Comparison of ENCODE assay signal across 28 cellular contexts in genomic region chr15:72086920-72087648, GRCh38.
"Had no signal": no experiment of that assay in that cellular context is flagged by ENCODE, and none has a peak within 500 bp of the region (broad histone marks: within the 10 kb centered on the region; RNA-seq: fewer than 3 reads in every experiment).

No MANE protein-coding gene starts in this region.

- H3K27ac Mint-ChIP-seq: activated CD8-positive, alpha-beta T cell treated with anti-CD3 and anti-CD28 coated beads, Interleukin-2, amount 10 ng/mL, durations not matched to agents 7 days and 5 days; activated naive CD4-positive, alpha-beta T cell treated with anti-CD3 and anti-CD28 coated beads, Interleukin-2, amount 50 U/mL, for 72 hours; activated naive CD8-positive, alpha-beta T cell treated with anti-CD3 and anti-CD28 coated beads, Interleukin-2, amount 50 U/mL, for 24 hours; activated T-helper 1 cell treated with anti-CD3 and anti-CD28 coated beads, Interleukin-12 subunit alpha, Interleukin-12 subunit beta, Interleukin-2, Interleukin-4 antibody, amounts not matched to agents 30 ng/mL and 10 ng/mL and 1 ng/mL, durations not matched to agents 14 hours and 24 hours and 36 hours; IgD-negative memory B cell; T-helper 17 cell; WTC11 had no signal

- H3K9me3 ChIP-seq: ascending aorta, body of pancreas, Peyer's patch had no signal

- H3K27me3 Mint-ChIP-seq: activated naive CD8-positive, alpha-beta T cell treated with anti-CD3 and anti-CD28 coated beads, Interleukin-2, amount 50 U/mL, for 24 hours; T-helper 17 cell had no signal

- H3K4me1 ChIP-seq: body of pancreas, Peyer's patch had no signal

- ATAC-seq: activated CD8-positive, alpha-beta T cell treated with anti-CD3 and anti-CD28 coated beads, Interleukin-2, amount 10 ng/mL, durations not matched to agents 7 days and 5 days; activated naive CD4-positive, alpha-beta T cell treated with anti-CD3 and anti-CD28 coated beads, Interleukin-2, amount 50 U/mL, for 72 hours; activated naive CD8-positive, alpha-beta T cell treated with anti-CD3 and anti-CD28 coated beads, Interleukin-2, amount 50 U/mL, for 24 hours; body of pancreas; T-helper 17 cell; WTC11 had no signal

- H3K27ac ChIP-seq: ascending aorta, body of pancreas, Peyer's patch, RWPE1 had no signal

- H3K4me1 Mint-ChIP-seq: activated naive CD8-positive, alpha-beta T cell treated with anti-CD3 and anti-CD28 coated beads, Interleukin-2, amount 50 U/mL, for 24 hours; WTC11 had no signal

- H3K4me3 Mint-ChIP-seq: activated CD8-positive, alpha-beta T cell treated with anti-CD3 and anti-CD28 coated beads, Interleukin-2, amount 10 ng/mL, durations not matched to agents 7 days and 5 days; activated naive CD8-positive, alpha-beta T cell treated with anti-CD3 and anti-CD28 coated beads, Interleukin-2, amount 50 U/mL, for 24 hours; activated T-helper 1 cell treated with anti-CD3 and anti-CD28 coated beads, Interleukin-12 subunit alpha, Interleukin-12 subunit beta, Interleukin-2, Interleukin-4 antibody, amounts not matched to agents 30 ng/mL and 10 ng/mL and 1 ng/mL, durations not matched to agents 14 hours and 24 hours and 36 hours; IgD-negative memory B cell; T-helper 17 cell; WTC11 had no signal

- DNase-seq: activated CD4-positive, alpha-beta T cell treated with anti-CD3 and anti-CD28 coated beads for 48 hours; activated CD4-positive, alpha-beta T cell treated with anti-CD3 and anti-CD28 coated beads, Interleukin-2, amount 50 U/mL, for 4 hours; activated CD4-positive, CD25-positive, alpha-beta regulatory T cell treated with anti-CD3 and anti-CD28 coated beads, Interleukin-2, amount 50 U/mL, for 72 hours; activated CD8-positive, alpha-beta memory T cell treated with anti-CD3 and anti-CD28 coated beads, Interleukin-2, amount 50 U/mL, for 48 hours; activated CD8-positive, alpha-beta T cell treated with anti-CD3 and anti-CD28 coated beads, Interleukin-2, amount 10 ng/mL, durations not matched to agents 7 days and 5 days; activated effector memory CD4-positive, alpha-beta T cell treated with Interleukin-2 at 50 U/mL for 16 hours; activated naive CD4-positive, alpha-beta T cell; activated naive CD8-positive, alpha-beta T cell treated with anti-CD3 and anti-CD28 coated beads, Interleukin-2, amount 50 U/mL, for 24 hours; activated T-cell treated with anti-CD3 and anti-CD28 coated beads, Interleukin-2, amount 50 U/mL, for 1 hour; amniotic stem cell; KG1; NCI-H1092; NCI-H1930; NCI-H2107; NCI-H510A treated with DMSO at 0.1 percent for 48 hours; NK-92 treated with Interleukin-12 subunit alpha and Interleukin-12 subunit beta, amount 100 ng/mL, for 24 hours; OCI-M1; SHP77 treated with DMSO at 0.1 percent for 48 hours; T-helper 17 cell; T-helper 9 cell had no signal

- H3K4me3 ChIP-seq: ascending aorta, body of pancreas, Peyer's patch had no signal

- H3K36me3 ChIP-seq: ascending aorta, Peyer's patch had no signal

- H3K27me3 ChIP-seq: ascending aorta, body of pancreas, Peyer's patch had no signal
